In the genomic region with DNA sequence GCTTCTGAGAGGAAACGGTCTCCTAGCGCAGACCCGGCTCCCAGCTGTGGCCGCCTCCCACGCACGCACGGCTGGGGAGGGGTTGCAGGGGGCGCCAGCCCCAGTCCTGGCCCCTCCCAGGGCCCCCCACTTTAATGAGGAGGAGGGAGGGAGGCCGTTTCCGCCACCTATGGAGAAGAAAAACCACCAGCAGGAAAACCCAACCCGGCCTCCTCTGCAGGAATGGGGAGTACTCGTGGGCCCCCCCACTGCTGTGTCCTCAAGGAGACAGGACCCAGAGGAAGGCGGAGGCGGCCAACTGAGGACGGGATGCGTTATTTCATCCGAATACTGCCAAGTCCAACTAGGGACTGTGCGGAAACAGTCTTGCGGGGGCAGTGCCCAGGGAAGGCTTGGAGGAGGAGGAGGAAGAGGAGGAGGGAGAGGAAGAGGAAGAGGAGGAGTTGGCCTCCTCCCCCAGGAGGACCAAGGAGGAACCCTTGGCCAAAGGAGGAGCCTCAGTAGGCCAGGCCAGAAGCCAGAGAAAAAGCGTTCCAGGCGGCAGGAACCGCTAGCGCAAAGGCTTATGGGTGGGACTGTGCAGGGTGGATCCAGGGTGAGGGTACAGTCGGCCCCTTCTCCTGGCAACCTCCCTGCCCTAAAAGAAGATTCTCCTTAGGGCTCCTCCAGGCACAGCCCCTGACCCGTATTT, we compare ENCODE assay signal across 9 cellular contexts. TPM values are rescaled to one million over a fixed set of nuclear protein-coding genes. Genes with fewer than 3 reads are reported as not detected.
DNase-seq lines count a peak whose midpoint lies in the region; ATAC-seq, FAIRE-seq and TF ChIP-seq lines count a peak whose summit lies in the region.
"Had no signal": no experiment of that assay in that cellular context is flagged by ENCODE, and none has a peak within 500 bp of the region (broad histone marks: within the 10 kb centered on the region; RNA-seq: fewer than 3 reads in every experiment).

No MANE protein-coding gene starts in this region.

- TF ChIP-seq RAD21 in HepG2 (CRISPR knock-in tag; IDR thresholded peaks at IDR 0.05), result no peak

- POLR2A ChIA-PET in HepG2 (lab: Yijun Ruan, JAX), result interaction anchor here (0.6 to 2.9 kb wide), 6 partner anchors 14 to 135 kb away, joined by 3 to 12 read pairs (median 4); partner anchors contain the start of genes GDF15 and JUND

- CTCF ChIA-PET in HepG2 (lab: Yijun Ruan, JAX; ENCODE audit: low intra/inter-chr PET ratio, low total read pairs), result no interaction called here

- peak overlapping the region; percentile 60 for H3K4me2 ChIP-seq in HepG2 (ENCODE audit: low read depth, low read length)

- peaks cover 3% of the 10 kb centered on the region for H3K79me2 ChIP-seq in HepG2 (ENCODE audit: insufficient read depth, low read length)

- in situ Hi-C loops in astrocyte of the cerebellum (cut with HindIII; ENCODE audit: low sequenced_read_pairs) (no loop called here), HepG2 (cut with HindIII; ENCODE audit: extremely low pct_ligation_motif_present, low pct_unique_long_range_greater_than_20kb) (loop anchor here (10.0 kb wide), 2 partner anchors 141 to 211 kb away; partner anchors contain the start of genes IQCN and RAB3A)

- no peaks in the 10 kb centered on the region for H4K20me1 ChIP-seq in HepG2 (ENCODE audit: insufficient read depth, low read length)

- no peak for DNase-seq in CD4-positive, CD25-positive, alpha-beta regulatory T cell
- DNase-seq in NB4 (ENCODE audit: low read depth) (peak; percentile 94), astrocyte of the cerebellum (ENCODE audit: low read depth) (no peak), HepG2 (ENCODE audit: low spot score) (no peak), thoracic aorta (ENCODE audit: low spot score) (no peak), cortex of kidney (lab: John Stamatoyannopoulos, UW) (no peak)
- no peak for DNase-seq in activated CD4-positive, alpha-beta T cell treated with anti-CD3 and anti-CD28 coated beads for 4 hours

- H3K9me3 Mint-ChIP-seq in CD4-positive, CD25-positive, alpha-beta regulatory T cell, result peaks cover 0 to 2% (median 0%) of the 10 kb centered on the region in 7 donors

- peaks cover 44% of the 10 kb centered on the region for H3K27me3 Mint-ChIP-seq in CD4-positive, CD25-positive, alpha-beta regulatory T cell

- no peak overlapping the region for H3K4me3 ChIP-seq in CD4-positive, CD25-positive, alpha-beta regulatory T cell (ENCODE audit: low read depth, low read length)
- H3K4me3 ChIP-seq in NB4 (ENCODE audit: low read depth, low read length), result peak overlapping the region; percentile 25
- peak overlapping the region; percentile 5 for H3K4me3 ChIP-seq in astrocyte of the cerebellum (ENCODE audit: low read depth, low read length)
- peak overlapping the region in 1 of 3 experiments; percentile 31; a peak in 1 of 6 replicates for H3K4me3 ChIP-seq in HepG2 (replicated peaks in 1 of 3; ENCODE audit: insufficient read depth in 1 of 3, low read depth in 2 of 3, low read length in 3 of 3)
- peak overlapping the region; percentile 79 for H3K4me3 ChIP-seq in thoracic aorta

- peak overlapping the region in 3 of 4 donors; percentile 15 to 94 (median 74) for H3K4me3 Mint-ChIP-seq in CD4-positive, CD25-positive, alpha-beta regulatory T cell

- H3K4me1 Mint-ChIP-seq in CD4-positive, CD25-positive, alpha-beta regulatory T cell, result peaks cover 3 to 55% (median 27%) of the 10 kb centered on the region in 4 donors

- no peaks in the 10 kb centered on the region for H3K36me3 Mint-ChIP-seq in CD4-positive, CD25-positive, alpha-beta regulatory T cell

- H3K9me3 ChIP-seq in CD4-positive, CD25-positive, alpha-beta regulatory T cell (ENCODE audit: control insufficient read depth in 2 of 2, low read length in 2 of 2), result no peaks in the 10 kb centered on the region
- no peaks in the 10 kb centered on the region for H3K9me3 ChIP-seq in HepG2 (ENCODE audit: low read length)
- no peaks in the 10 kb centered on the region for H3K9me3 ChIP-seq in thoracic aorta

- BruUV-seq in HepG2 (replicated peaks; lab: Mats Ljungman, UMichigan), result no TSS peak

- no peak overlapping the region for H3K9ac ChIP-seq in HepG2 (ENCODE audit: insufficient read depth, low read depth, low read length)

- TF ChIP-seq POLR2A in NB4 (IDR thresholded peaks at IDR 0.05; ENCODE audit: extremely low read depth, insufficient read length) (no peak), HepG2 (IDR thresholded peaks at IDR 0.05; ENCODE audit: insufficient read depth in 1 of 2, low read depth in 2 of 2, low read length in 2 of 2) (no peak)

- H3K36me3 ChIP-seq in CD4-positive, CD25-positive, alpha-beta regulatory T cell (ENCODE audit: control insufficient read depth, insufficient read depth, low read length), result no peaks in the 10 kb centered on the region
- no peaks in the 10 kb centered on the region for H3K36me3 ChIP-seq in HepG2 (replicated peaks in 1 of 2; ENCODE audit: control insufficient read depth in 1 of 2, insufficient read depth in 2 of 2, low read length in 2 of 2)
- no peaks in the 10 kb centered on the region for H3K36me3 ChIP-seq in thoracic aorta

- peaks cover 54% of the 10 kb centered on the region for H3K4me1 ChIP-seq in CD4-positive, CD25-positive, alpha-beta regulatory T cell (ENCODE audit: control insufficient read depth, insufficient read depth, low read length, poor library complexity, severe bottlenecking)
- peaks cover 59% of the 10 kb centered on the region for H3K4me1 ChIP-seq in HepG2 (ENCODE audit: insufficient read depth, low read length)
- H3K4me1 ChIP-seq in thoracic aorta (ENCODE audit: control insufficient read depth in 1 of 2, low read depth in 2 of 2), result peaks cover 26 to 55% of the 10 kb centered on the region in 2 donors

- no peak overlapping the region for H2AFZ ChIP-seq in HepG2 (ENCODE audit: low read length)

- FAIRE-seq in HepG2 (lab: Jason Lieb, UNC), result no peak
- FAIRE-seq: islet of Langerhans had no signal

- no peaks in the 10 kb centered on the region for H3K27me3 ChIP-seq in CD4-positive, CD25-positive, alpha-beta regulatory T cell (ENCODE audit: control insufficient read depth, insufficient read depth, low read length)
- no peaks in the 10 kb centered on the region for H3K27me3 ChIP-seq in HepG2 (ENCODE audit: control insufficient read depth in 1 of 2, insufficient read depth in 2 of 2, low read length in 2 of 2)
- no peaks in the 10 kb centered on the region for H3K27me3 ChIP-seq in thoracic aorta (replicated peaks; ENCODE audit: insufficient read depth)

- WGBS in HepG2 (ENCODE audit: low lambda C conversion rate), result 42% methylated on average over 24 of the region's 25 CpGs

- no peak overlapping the region for H3K27ac Mint-ChIP-seq in CD4-positive, CD25-positive, alpha-beta regulatory T cell

- no peak for ATAC-seq in CD4-positive, CD25-positive, alpha-beta regulatory T cell (ENCODE audit: low read depth in 2 of 2)
- ATAC-seq in HepG2, result no peak
- ATAC-seq in thoracic aorta (ENCODE audit: insufficient number of reproducible peaks, low FRiP score, low read depth), result no peak
- ATAC-seq in GM21367 (IDR thresholded peaks at IDR 0.05; ENCODE audit: unreplicated experiment), result no peak

- intact Hi-C loops in HepG2 (cut with micrococcal nuclease; ENCODE audit: unreplicated experiment), result no loop called here

- TF ChIP-seq EP300 in HepG2 (IDR thresholded peaks at IDR 0.05; ENCODE audit: low read depth in 2 of 2, low read length in 2 of 2) (no peak), HepG2 (CRISPR knock-in tag; IDR thresholded peaks at IDR 0.05; ENCODE audit: borderline replicate concordance) (no peak)

- no peak for TF ChIP-seq CTCF in NB4 (IDR thresholded peaks at IDR 0.05; ENCODE audit: low read depth, low read length)
- no peak for TF ChIP-seq CTCF in astrocyte of the cerebellum (IDR thresholded peaks at IDR 0.05; ENCODE audit: low read depth, low read length, missing control alignments)
- no peak for TF ChIP-seq CTCF in HepG2 (CRISPR knock-in tag; IDR thresholded peaks at IDR 0.05)
- no peak for TF ChIP-seq CTCF in thoracic aorta (IDR thresholded peaks at IDR 0.05)

- H3K27ac ChIP-seq in CD4-positive, CD25-positive, alpha-beta regulatory T cell (ENCODE audit: insufficient read depth, low read length, poor library complexity, severe bottlenecking), result no peak overlapping the region
- H3K27ac ChIP-seq in HepG2 (ENCODE audit: extremely low read length, insufficient read depth, low read length) (no peak overlapping the region), thoracic aorta (peak overlapping the region; percentile 94 to 96)

RNA-seq across cellular contexts. Expression of gene SSBP4, which starts 3.9 kb away (rescaled TPM):
- 97.9 TPM for total RNA-seq in CD4-positive, CD25-positive, alpha-beta regulatory T cell
- polyA plus RNA-seq in CD4-positive, CD25-positive, alpha-beta regulatory T cell, result 10 to 100 TPM; 47.3 to 84.0 (median 65.6) TPM
- total RNA-seq in HepG2 (2016; rRNA removed; fragmentation: Illumina TruSeq; extraction: Trizol) (19.3 and 39.5 TPM in 2 replicates), thoracic aorta (10 to 100 TPM; 87.7 to 94.9 TPM)
- 95.2 and 104 TPM in 2 replicates for total RNA-seq in HepG2 (2016; cell fraction: cytosol; rRNA removed; fragmentation: Illumina TruSeq; extraction: Trizol; ENCODE audit: low read depth)
- total RNA-seq in HepG2 (2016; cell fraction: insoluble cytoplasmic fraction; rRNA removed; fragmentation: Illumina TruSeq; extraction: Trizol), result 14.4 and 39.0 TPM in 2 replicates
- total RNA-seq in HepG2 (2016; cell fraction: membrane; rRNA removed; fragmentation: Illumina TruSeq; extraction: Trizol), result 103 and 124 TPM in 2 replicates
- 26.9 and 35.1 TPM in 2 replicates for total RNA-seq in HepG2 (2016; cell fraction: nucleus; rRNA removed; fragmentation: Illumina TruSeq; extraction: Trizol)
- 20.8 and 33.4 TPM in 2 replicates for polyA plus RNA-seq in HepG2 (2011; rRNA removed)
- polyA plus RNA-seq in HepG2 (2011; cell fraction: cytosol; rRNA removed), result 11.6 and 28.6 TPM in 2 replicates
- polyA plus RNA-seq in HepG2 (2011; cell fraction: nucleus; rRNA removed), result 200 and 290 TPM in 2 replicates
- polyA plus RNA-seq in HepG2 (2012), result 18.2 and 31.6 TPM in 2 replicates
- polyA plus RNA-seq in HepG2 (2016; cell fraction: cytosol; fragmentation: Illumina TruSeq; extraction: Trizol; ENCODE audit: low read depth), result 133 and 147 TPM in 2 replicates
- 34.3 and 41.3 TPM in 2 replicates for polyA plus RNA-seq in HepG2 (2016; cell fraction: insoluble cytoplasmic fraction; fragmentation: Illumina TruSeq; extraction: Trizol; ENCODE audit: low read depth)
- 147 and 152 TPM in 2 replicates for polyA plus RNA-seq in HepG2 (2016; cell fraction: membrane; fragmentation: Illumina TruSeq; extraction: Trizol; ENCODE audit: low read depth)
- polyA plus RNA-seq in HepG2 (2016; cell fraction: nucleus; fragmentation: Illumina TruSeq; extraction: Trizol; ENCODE audit: insufficient read depth, low read depth), result 117 and 122 TPM in 2 replicates
- 10.3 and 12.3 TPM in 2 replicates for polyA minus RNA-seq in HepG2 (2011; rRNA and poly(A)+ RNA removed; ENCODE audit: low replicate concordance)
- polyA minus RNA-seq in HepG2 (2011; cell fraction: cytosol; rRNA and poly(A)+ RNA removed), result 12.0 and 13.9 TPM in 2 replicates
- polyA minus RNA-seq in HepG2 (2011; cell fraction: nucleus; rRNA and poly(A)+ RNA removed), result 20.1 and 21.6 TPM in 2 replicates

RNA-seq across cellular contexts. Expression of gene LRRC25, which starts 17.9 kb away (rescaled TPM):
- total RNA-seq in CD4-positive, CD25-positive, alpha-beta regulatory T cell, result not detected
- polyA plus RNA-seq in CD4-positive, CD25-positive, alpha-beta regulatory T cell, result under 1 TPM in 3 of 4 donors, not detected in 1; 0.09 to 0.79 (median 0.25) TPM
- 0.13 TPM in 1 of 2 replicates, not detected in the other for total RNA-seq in HepG2 (2016; rRNA removed; fragmentation: Illumina TruSeq; extraction: Trizol)
- 0.20 TPM in 1 of 2 replicates, not detected in the other for total RNA-seq in HepG2 (2016; cell fraction: cytosol; rRNA removed; fragmentation: Illumina TruSeq; extraction: Trizol; ENCODE audit: low read depth)
- total RNA-seq in HepG2 (2016; cell fraction: insoluble cytoplasmic fraction; rRNA removed; fragmentation: Illumina TruSeq; extraction: Trizol), result 0.11 TPM in 1 of 2 replicates, not detected in the other
- 0.17 and 0.19 TPM in 2 replicates for total RNA-seq in HepG2 (2016; cell fraction: membrane; rRNA removed; fragmentation: Illumina TruSeq; extraction: Trizol)
- total RNA-seq in HepG2 (2016; cell fraction: nucleus; rRNA removed; fragmentation: Illumina TruSeq; extraction: Trizol), result 0.25 TPM in 1 of 2 replicates, not detected in the other
- polyA plus RNA-seq in HepG2 (2011; rRNA removed), result 0.53 and 0.85 TPM in 2 replicates
- polyA plus RNA-seq in HepG2 (2011; cell fraction: cytosol; rRNA removed), result 0.66 and 0.68 TPM in 2 replicates
- polyA plus RNA-seq in HepG2 (2011; cell fraction: nucleus; rRNA removed), result 0.16 and 0.35 TPM in 2 replicates
- polyA plus RNA-seq in HepG2 (2012), result 0.11 and 0.13 TPM in 2 replicates
- polyA plus RNA-seq in HepG2 (2016; cell fraction: cytosol; fragmentation: Illumina TruSeq; extraction: Trizol; ENCODE audit: low read depth), result 0.05 TPM in 1 of 2 replicates, not detected in the other
- 0.12 and 0.15 TPM in 2 replicates for polyA plus RNA-seq in HepG2 (2016; cell fraction: insoluble cytoplasmic fraction; fragmentation: Illumina TruSeq; extraction: Trizol; ENCODE audit: low read depth)
- polyA plus RNA-seq in HepG2 (2016; cell fraction: membrane; fragmentation: Illumina TruSeq; extraction: Trizol; ENCODE audit: low read depth), result 0.13 TPM in 1 of 2 replicates, not detected in the other
- not detected in 2 replicates for polyA plus RNA-seq in HepG2 (2016; cell fraction: nucleus; fragmentation: Illumina TruSeq; extraction: Trizol; ENCODE audit: insufficient read depth, low read depth)
- 0.60 TPM in 1 of 2 replicates, not detected in the other for polyA minus RNA-seq in HepG2 (2011; rRNA and poly(A)+ RNA removed; ENCODE audit: low replicate concordance)
- polyA minus RNA-seq in HepG2 (2011; cell fraction: cytosol; rRNA and poly(A)+ RNA removed), result 0.40 and 0.70 TPM in 2 replicates
- polyA minus RNA-seq in HepG2 (2011; cell fraction: nucleus; rRNA and poly(A)+ RNA removed), result 0.25 TPM in 1 of 2 replicates, not detected in the other
- 10 to 100 TPM; 18.7 to 30.3 TPM for total RNA-seq in thoracic aorta

RNA-seq across cellular contexts. Expression of gene ISYNA1, which starts 22.6 kb away (rescaled TPM):
- 26.2 TPM for total RNA-seq in CD4-positive, CD25-positive, alpha-beta regulatory T cell
- 10 to 100 TPM; 11.3 to 26.0 (median 21.4) TPM for polyA plus RNA-seq in CD4-positive, CD25-positive, alpha-beta regulatory T cell
- 29.4 and 48.5 TPM in 2 replicates for total RNA-seq in HepG2 (2016; rRNA removed; fragmentation: Illumina TruSeq; extraction: Trizol)
- total RNA-seq in HepG2 (2016; cell fraction: cytosol; rRNA removed; fragmentation: Illumina TruSeq; extraction: Trizol; ENCODE audit: low read depth), result 8.4 and 10.1 TPM in 2 replicates
- total RNA-seq in HepG2 (2016; cell fraction: insoluble cytoplasmic fraction; rRNA removed; fragmentation: Illumina TruSeq; extraction: Trizol), result 29.3 and 46.4 TPM in 2 replicates
- total RNA-seq in HepG2 (2016; cell fraction: membrane; rRNA removed; fragmentation: Illumina TruSeq; extraction: Trizol), result 16.0 and 18.7 TPM in 2 replicates
- total RNA-seq in HepG2 (2016; cell fraction: nucleus; rRNA removed; fragmentation: Illumina TruSeq; extraction: Trizol), result 33.6 and 37.4 TPM in 2 replicates
- polyA plus RNA-seq in HepG2 (2011; rRNA removed), result 29.6 and 36.5 TPM in 2 replicates
- 14.0 and 25.3 TPM in 2 replicates for polyA plus RNA-seq in HepG2 (2011; cell fraction: cytosol; rRNA removed)
- 246 and 367 TPM in 2 replicates for polyA plus RNA-seq in HepG2 (2011; cell fraction: nucleus; rRNA removed)
- polyA plus RNA-seq in HepG2 (2012), result 32.5 and 49.8 TPM in 2 replicates
- polyA plus RNA-seq in HepG2 (2016; cell fraction: cytosol; fragmentation: Illumina TruSeq; extraction: Trizol; ENCODE audit: low read depth), result 16.0 and 16.5 TPM in 2 replicates
- 44.6 and 57.4 TPM in 2 replicates for polyA plus RNA-seq in HepG2 (2016; cell fraction: insoluble cytoplasmic fraction; fragmentation: Illumina TruSeq; extraction: Trizol; ENCODE audit: low read depth)
- 18.1 and 22.4 TPM in 2 replicates for polyA plus RNA-seq in HepG2 (2016; cell fraction: membrane; fragmentation: Illumina TruSeq; extraction: Trizol; ENCODE audit: low read depth)
- 103 and 119 TPM in 2 replicates for polyA plus RNA-seq in HepG2 (2016; cell fraction: nucleus; fragmentation: Illumina TruSeq; extraction: Trizol; ENCODE audit: insufficient read depth, low read depth)
- polyA minus RNA-seq in HepG2 (2011; rRNA and poly(A)+ RNA removed; ENCODE audit: low replicate concordance), result 1.3 and 50.2 TPM in 2 replicates
- polyA minus RNA-seq in HepG2 (2011; cell fraction: cytosol; rRNA and poly(A)+ RNA removed), result 20.4 and 29.0 TPM in 2 replicates
- 13.3 and 14.3 TPM in 2 replicates for polyA minus RNA-seq in HepG2 (2011; cell fraction: nucleus; rRNA and poly(A)+ RNA removed)
- 100 to 1,000 TPM in 1 of 2 donors, 10 to 100 TPM in 1; 60.9 to 143 TPM for total RNA-seq in thoracic aorta

RNA-seq across cellular contexts. Expression of gene GDF15, which starts 29.4 kb away (rescaled TPM):
- not detected for total RNA-seq in CD4-positive, CD25-positive, alpha-beta regulatory T cell
- not detected for polyA plus RNA-seq in CD4-positive, CD25-positive, alpha-beta regulatory T cell
- total RNA-seq in HepG2 (2016; rRNA removed; fragmentation: Illumina TruSeq; extraction: Trizol) (43.0 and 146 TPM in 2 replicates), thoracic aorta (10 to 100 TPM in 1 of 2 donors, 1 to 10 TPM in 1; 2.3 to 25.5 TPM)
- 42.0 and 45.2 TPM in 2 replicates for total RNA-seq in HepG2 (2016; cell fraction: cytosol; rRNA removed; fragmentation: Illumina TruSeq; extraction: Trizol; ENCODE audit: low read depth)
- total RNA-seq in HepG2 (2016; cell fraction: insoluble cytoplasmic fraction; rRNA removed; fragmentation: Illumina TruSeq; extraction: Trizol), result 37.4 and 148 TPM in 2 replicates
- total RNA-seq in HepG2 (2016; cell fraction: membrane; rRNA removed; fragmentation: Illumina TruSeq; extraction: Trizol), result 53.4 and 57.4 TPM in 2 replicates
- total RNA-seq in HepG2 (2016; cell fraction: nucleus; rRNA removed; fragmentation: Illumina TruSeq; extraction: Trizol), result 112 and 139 TPM in 2 replicates
- 422 and 537 TPM in 2 replicates for polyA plus RNA-seq in HepG2 (2011; rRNA removed)
- polyA plus RNA-seq in HepG2 (2011; cell fraction: cytosol; rRNA removed), result 539 and 794 TPM in 2 replicates
- 1,510 and 1,558 TPM in 2 replicates for polyA plus RNA-seq in HepG2 (2011; cell fraction: nucleus; rRNA removed)
- 229 and 758 TPM in 2 replicates for polyA plus RNA-seq in HepG2 (2012)
- polyA plus RNA-seq in HepG2 (2016; cell fraction: cytosol; fragmentation: Illumina TruSeq; extraction: Trizol; ENCODE audit: low read depth), result 22.2 and 24.9 TPM in 2 replicates
- 49.2 and 57.0 TPM in 2 replicates for polyA plus RNA-seq in HepG2 (2016; cell fraction: insoluble cytoplasmic fraction; fragmentation: Illumina TruSeq; extraction: Trizol; ENCODE audit: low read depth)
- polyA plus RNA-seq in HepG2 (2016; cell fraction: membrane; fragmentation: Illumina TruSeq; extraction: Trizol; ENCODE audit: low read depth), result 30.8 and 31.5 TPM in 2 replicates
- 315 and 334 TPM in 2 replicates for polyA plus RNA-seq in HepG2 (2016; cell fraction: nucleus; fragmentation: Illumina TruSeq; extraction: Trizol; ENCODE audit: insufficient read depth, low read depth)
- polyA minus RNA-seq in HepG2 (2011; rRNA and poly(A)+ RNA removed; ENCODE audit: low replicate concordance), result 4.5 and 440 TPM in 2 replicates
- 366 and 433 TPM in 2 replicates for polyA minus RNA-seq in HepG2 (2011; cell fraction: cytosol; rRNA and poly(A)+ RNA removed)
- 115 and 151 TPM in 2 replicates for polyA minus RNA-seq in HepG2 (2011; cell fraction: nucleus; rRNA and poly(A)+ RNA removed)

Comparison
In these comparisons a context has a peak if more than half of its experiments do, and no peak if none do; other contexts are left out.
1. H3K27ac ChIP-seq: peak in thoracic aorta (2 of 2); none in CD4-positive, CD25-positive, alpha-beta regulatory T cell (single experiment) and HepG2 (single experiment).
2. RNA of gene LRRC25, which starts 17.9 kb away (total RNA-seq): 18.7 to 30.3 TPM in thoracic aorta; 0.11 to 0.25 TPM in HepG2 and not detected in CD4-positive, CD25-positive, alpha-beta regulatory T cell (single experiment); every median in the first group is over 10 times any median in the second.